1 cellular context compared by ENCODE assay signal in the genomic region with DNA sequence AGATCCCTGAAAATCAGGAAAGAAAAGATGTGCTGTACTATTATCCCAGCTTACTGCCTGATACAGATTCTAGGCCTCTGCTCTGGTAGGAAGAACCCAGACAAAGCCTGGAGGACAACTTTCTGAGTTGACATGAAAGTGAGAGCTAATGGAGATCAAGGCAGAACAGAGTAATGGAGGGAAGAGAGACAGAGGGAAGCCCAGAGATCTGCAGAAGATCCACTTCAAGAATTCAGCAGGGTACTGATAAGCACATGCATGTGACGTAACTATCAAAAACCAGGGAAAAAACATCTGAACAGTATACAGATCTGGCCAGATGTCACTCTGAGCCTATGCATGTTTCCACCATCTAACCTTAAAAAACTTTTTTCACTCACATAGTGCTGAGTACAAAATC. TPM values are rescaled to one million over a fixed set of nuclear protein-coding genes. Genes with fewer than 3 reads are reported as not detected.
"Had no signal": no experiment of that assay in that cellular context is flagged by ENCODE, and none has a peak within 500 bp of the region (broad histone marks: within the 10 kb centered on the region; RNA-seq: fewer than 3 reads in every experiment).

No MANE protein-coding gene starts in this region.

RNA-seq across cellular contexts. Expression of gene CTSV, which starts 37.6 kb away (rescaled TPM):
- total RNA-seq: cardiac septum had no signal
